In the genomic region with DNA sequence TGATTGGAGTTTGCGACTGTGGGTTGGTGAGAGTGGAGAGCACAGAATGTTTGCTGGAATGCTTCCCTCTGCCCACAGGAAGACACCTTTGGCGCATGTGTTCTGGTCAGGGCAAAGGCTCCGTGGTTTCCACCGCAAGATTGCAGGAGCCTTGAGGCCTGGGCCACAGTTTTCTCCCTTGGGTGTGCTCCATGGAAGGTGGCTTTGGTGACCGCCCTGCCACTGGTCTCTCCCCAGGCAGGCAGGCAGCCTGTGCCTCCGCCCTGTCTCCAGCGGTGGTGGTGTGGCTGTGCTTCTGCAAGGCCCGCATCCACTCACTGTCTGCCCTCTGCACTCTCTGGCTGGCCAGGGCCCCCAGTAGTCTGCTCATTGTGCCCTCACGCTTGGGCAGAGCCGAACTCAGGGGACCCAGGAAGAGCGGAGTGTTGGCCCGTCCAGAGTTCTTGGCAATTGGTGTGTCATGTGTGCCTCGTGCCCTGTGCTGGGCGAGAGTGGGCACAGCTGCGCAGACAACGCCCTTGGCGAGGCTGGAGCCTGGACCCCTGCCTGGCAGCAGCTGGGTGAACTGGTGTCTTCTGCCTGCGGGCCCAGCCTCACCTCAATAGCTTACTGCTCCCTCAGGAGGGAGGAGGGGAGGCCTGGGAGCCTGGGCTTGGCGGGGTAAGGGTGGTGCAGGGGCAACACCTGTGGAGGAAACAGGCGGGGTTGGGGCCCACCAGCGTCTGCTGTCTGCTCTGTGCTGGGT, we compare ENCODE assay signal across 8 cellular contexts. TPM values are rescaled to one million over a fixed set of nuclear protein-coding genes. Genes with fewer than 3 reads are reported as not detected.
DNase-seq lines count a peak whose midpoint lies in the region; ATAC-seq and TF ChIP-seq lines count a peak whose summit lies in the region.

No MANE protein-coding gene starts in this region.

- CTCF ChIA-PET in Calu3 (lab: Charles Lee), result interaction anchor here (0.8 to 2.1 kb wide), 3 partner anchors 11 to 23 kb away, joined by 3 to 5 read pairs (median 4); a partner anchor contains a TSS

- ATAC-seq in GM19395 (IDR thresholded peaks at IDR 0.05; ENCODE audit: unreplicated experiment), result no peak
- no peak for ATAC-seq in HG02588 (IDR thresholded peaks at IDR 0.05; ENCODE audit: unreplicated experiment)

- no peak for TF ChIP-seq CTCF in Calu3 (IDR thresholded peaks at IDR 0.05; ENCODE audit: unreplicated experiment)
- no peak for TF ChIP-seq CTCF in colonic mucosa (IDR thresholded peaks at IDR 0.05)
- TF ChIP-seq CTCF in osteoblast (IDR thresholded peaks at IDR 0.05; ENCODE audit: extremely low read depth, low read depth, low read length), result no peak

- H3K9ac ChIP-seq in colonic mucosa (ENCODE audit: low read depth in 2 of 2, low read length in 2 of 2), result peak overlapping the region; percentile 93 to 95

- H3K4me3 ChIP-seq in colonic mucosa, result peak overlapping the region; percentile 73
- H3K4me3 ChIP-seq in osteoblast (ENCODE audit: insufficient read depth, low read length), result peak overlapping the region; percentile 80

- no TSS peak for BruUV-seq in Calu3 (replicated peaks; lab: Mats Ljungman, UMichigan)

- H3K4me3 Mint-ChIP-seq in Calu3 (ENCODE audit: low read depth, unreplicated experiment), result peak overlapping the region; percentile 84

- H3K27ac ChIP-seq in colonic mucosa (peak overlapping the region; percentile 95), osteoblast (ENCODE audit: low read depth, low read length) (peak overlapping the region; percentile 93)

- H3K4me1 ChIP-seq in colonic mucosa (peaks cover 15% of the 10 kb centered on the region), osteoblast (ENCODE audit: insufficient read depth, low read length) (peaks cover 20% of the 10 kb centered on the region)

- H3K27me3 ChIP-seq in colonic mucosa, result no peaks in the 10 kb centered on the region
- peaks cover 6% of the 10 kb centered on the region for H3K27me3 ChIP-seq in osteoblast (ENCODE audit: insufficient read depth, low read length)

- H3K9me3 ChIP-seq in colonic mucosa (no peaks in the 10 kb centered on the region), osteoblast (ENCODE audit: low read depth, low read length) (no peaks in the 10 kb centered on the region)

- intact Hi-C loops in Calu3 (cut with micrococcal nuclease; ENCODE audit: unreplicated experiment), result no loop called here
- intact Hi-C loops in colonic mucosa (cut with DNase I), result no loop called here

- no peaks in the 10 kb centered on the region for H3K27me3 Mint-ChIP-seq in Calu3 (ENCODE audit: unreplicated experiment)

- peaks cover 48% of the 10 kb centered on the region for H3K36me3 Mint-ChIP-seq in Calu3 (ENCODE audit: insufficient read depth, unreplicated experiment)

- H3K27ac Mint-ChIP-seq in Calu3 (ENCODE audit: unreplicated experiment), result no peak overlapping the region

- H2AFZ ChIP-seq in osteoblast (ENCODE audit: low read length), result no peak overlapping the region

- peaks cover 20% of the 10 kb centered on the region for H3K4me1 Mint-ChIP-seq in Calu3 (ENCODE audit: low read depth, unreplicated experiment)

- peaks cover 66% of the 10 kb centered on the region for H3K79me2 ChIP-seq in osteoblast (ENCODE audit: insufficient read depth, low read length)

- DNase-seq in Calu3 (no peak), NCI-H69 (lab: John Stamatoyannopoulos, UW) (peak; percentile 69), colonic mucosa (no peak), osteoblast (ENCODE audit: insufficient read length, low spot score, missing footprints) (no peak), NCI-H146 treated with DMSO at 0.1 percent for 48 hours (lab: John Stamatoyannopoulos, UW; ENCODE audit: unreplicated experiment) (no peak), NCI-H510A treated with DMSO at 0.1 percent for 48 hours (lab: John Stamatoyannopoulos, UW) (no peak)

- no peaks in the 10 kb centered on the region for H3K9me3 Mint-ChIP-seq in Calu3 (ENCODE audit: low read depth, unreplicated experiment)

- peak overlapping the region; percentile 98 for H3K4me2 ChIP-seq in osteoblast (ENCODE audit: insufficient read depth, low read length)

- peaks cover 58% of the 10 kb centered on the region for H4K20me1 ChIP-seq in osteoblast (ENCODE audit: insufficient read depth, low read length)

- H3K36me3 ChIP-seq in colonic mucosa (no peaks in the 10 kb centered on the region), osteoblast (ENCODE audit: insufficient read depth, low read length) (peaks cover 8% of the 10 kb centered on the region)

RNA-seq across cellular contexts. Expression of a gene that starts 2.0 kb away (rescaled TPM):
- 238 and 262 TPM in 2 replicates for total RNA-seq in Calu3 (2022)
- total RNA-seq in colonic mucosa, result 100 to 1,000 TPM; 178 to 221 TPM
- 253 and 278 TPM in 2 replicates for total RNA-seq in osteoblast

RNA-seq across cellular contexts. Expression of a gene that starts 7.7 kb away (rescaled TPM):
- total RNA-seq in Calu3 (2022) (1.2 and 1.3 TPM in 2 replicates), colonic mucosa (1 to 10 TPM in 1 of 2 donors, under 1 TPM in 1; 0.69 to 1.2 TPM), osteoblast (0.88 and 1.4 TPM in 2 replicates)

RNA-seq across cellular contexts. Expression of a gene that starts 23.6 kb away (rescaled TPM):
- total RNA-seq in Calu3 (2022) (9.2 and 9.5 TPM in 2 replicates), colonic mucosa (10 to 100 TPM; 11.0 to 16.9 TPM), osteoblast (4.4 and 4.7 TPM in 2 replicates)

RNA-seq across cellular contexts. Expression of a gene that starts 32.9 kb away (rescaled TPM):
- total RNA-seq in Calu3 (2022), result 69.1 and 72.3 TPM in 2 replicates
- total RNA-seq in colonic mucosa, result 10 to 100 TPM; 33.0 to 60.7 TPM
- 34.5 and 51.4 TPM in 2 replicates for total RNA-seq in osteoblast

RNA-seq across cellular contexts. Expression of a gene that starts 38.9 kb away (rescaled TPM):
- 38.1 and 39.3 TPM in 2 replicates for total RNA-seq in Calu3 (2022)
- 10 to 100 TPM; 14.9 to 26.4 TPM for total RNA-seq in colonic mucosa
- 5.3 and 5.4 TPM in 2 replicates for total RNA-seq in osteoblast
